ENCODE assay signal across 1 cellular context in genomic region chr2:9050122-9050809, GRCh38.
TF ChIP-seq lines count a peak whose summit lies in the region.

No MANE protein-coding gene starts in this region.

TF ChIP-seq in HepG2, 621 proteins besides CTCF, POLR2A, EP300 and RAD21 (continued from another document):
- TF ChIP-seq ZNF142 (CRISPR knock-in tag; IDR thresholded peaks at IDR 0.05) (no peak), TFAP4 (IDR thresholded peaks at IDR 0.05; ENCODE audit: borderline replicate concordance, low read depth) (peak; percentile 67), JARID2 (CRISPR knock-in tag; IDR thresholded peaks at IDR 0.05; ENCODE audit: insufficient replicate concordance) (no peak), ZNF329 (CRISPR knock-in tag; IDR thresholded peaks at IDR 0.05; ENCODE audit: low read depth) (no peak), MYC (CRISPR knock-in tag; IDR thresholded peaks at IDR 0.05; ENCODE audit: borderline replicate concordance) (no peak), ZNF260 (CRISPR knock-in tag; IDR thresholded peaks at IDR 0.05; ENCODE audit: borderline replicate concordance, low read depth) (no peak)
